Comparison of ENCODE assay signal across 1 cellular context in the genomic region with DNA sequence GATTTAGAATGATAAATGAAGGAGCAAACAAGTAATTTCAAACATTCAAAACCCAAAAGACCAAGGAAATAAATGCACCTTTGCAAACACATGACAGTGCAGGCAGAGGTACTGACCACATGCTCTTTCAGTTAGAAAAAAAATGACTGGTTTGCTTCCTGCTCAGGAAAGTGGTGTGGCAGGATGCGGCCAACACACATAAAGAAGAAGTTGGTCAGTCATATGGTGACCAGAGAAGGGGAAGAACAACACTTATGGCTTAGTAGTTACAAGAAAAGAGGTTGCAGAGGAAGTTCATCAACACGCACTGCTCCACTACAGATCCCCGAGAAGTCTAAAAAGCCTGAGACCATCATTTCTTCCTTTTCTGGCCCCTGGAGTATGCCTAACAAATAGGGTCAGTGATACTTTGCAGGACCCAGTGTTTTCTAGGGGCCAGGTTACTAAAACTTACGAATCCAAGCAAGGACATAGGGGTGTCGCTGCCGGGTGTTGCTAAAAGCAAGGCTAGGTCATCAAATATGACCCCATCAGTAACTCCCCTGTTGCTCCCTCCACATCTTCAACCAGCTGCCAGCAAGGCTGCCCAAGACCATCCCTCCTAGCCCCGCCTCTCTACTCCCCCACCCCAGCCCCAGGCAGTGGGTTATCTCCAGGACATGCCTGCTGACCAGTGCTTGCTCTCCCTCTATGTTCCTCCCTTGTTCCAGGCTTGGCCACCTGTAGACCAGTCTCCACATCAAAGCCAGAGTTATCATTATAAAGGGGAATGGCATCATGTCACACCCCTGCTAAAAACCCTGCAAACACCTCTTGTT.
A peak's percentile ranks its signal among the peaks of the same experiment; 100 is the strongest.
TF ChIP-seq lines count a peak whose summit lies in the region.

No MANE protein-coding gene starts in this region.

TF ChIP-seq in GM12878, 131 proteins besides CTCF, POLR2A, EP300 and RAD21 (continued from another document):
- TF ChIP-seq, protein P1, sequence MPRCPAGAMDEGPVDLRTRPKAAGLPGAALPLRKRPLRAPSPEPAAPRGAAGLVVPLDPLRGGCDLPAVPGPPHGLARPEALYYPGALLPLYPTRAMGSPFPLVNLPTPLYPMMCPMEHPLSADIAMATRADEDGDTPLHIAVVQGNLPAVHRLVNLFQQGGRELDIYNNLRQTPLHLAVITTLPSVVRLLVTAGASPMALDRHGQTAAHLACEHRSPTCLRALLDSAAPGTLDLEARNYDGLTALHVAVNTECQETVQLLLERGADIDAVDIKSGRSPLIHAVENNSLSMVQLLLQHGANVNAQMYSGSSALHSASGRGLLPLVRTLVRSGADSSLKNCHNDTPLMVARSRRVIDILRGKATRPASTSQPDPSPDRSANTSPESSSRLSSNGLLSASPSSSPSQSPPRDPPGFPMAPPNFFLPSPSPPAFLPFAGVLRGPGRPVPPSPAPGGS (IDR thresholded peaks at IDR 0.05; ENCODE audit: borderline replicate concordance, insufficient read depth, low read depth, low read length, poor library complexity, severe bottlenecking): peak; percentile 68
- TF ChIP-seq ATF7 (IDR thresholded peaks at IDR 0.05; ENCODE audit: low read depth): peak; percentile 74
- TF ChIP-seq CBFB (IDR thresholded peaks at IDR 0.05; ENCODE audit: low read depth): peak; percentile 70; the same call in 1 of the 2 replicates
